In genomic region chr15:77029166-77030041, GRCh38 we compare ENCODE assay signal across 2 cellular contexts.
TF ChIP-seq lines count a peak whose summit lies in the region.

No MANE protein-coding gene starts in this region.

TF ChIP-seq in SK-N-SH treated with all-trans-retinoic acid at 6 μM for 48 hours, 23 proteins besides CTCF, POLR2A, EP300 and RAD21 (continued from another document):
- TF ChIP-seq, protein P1, sequence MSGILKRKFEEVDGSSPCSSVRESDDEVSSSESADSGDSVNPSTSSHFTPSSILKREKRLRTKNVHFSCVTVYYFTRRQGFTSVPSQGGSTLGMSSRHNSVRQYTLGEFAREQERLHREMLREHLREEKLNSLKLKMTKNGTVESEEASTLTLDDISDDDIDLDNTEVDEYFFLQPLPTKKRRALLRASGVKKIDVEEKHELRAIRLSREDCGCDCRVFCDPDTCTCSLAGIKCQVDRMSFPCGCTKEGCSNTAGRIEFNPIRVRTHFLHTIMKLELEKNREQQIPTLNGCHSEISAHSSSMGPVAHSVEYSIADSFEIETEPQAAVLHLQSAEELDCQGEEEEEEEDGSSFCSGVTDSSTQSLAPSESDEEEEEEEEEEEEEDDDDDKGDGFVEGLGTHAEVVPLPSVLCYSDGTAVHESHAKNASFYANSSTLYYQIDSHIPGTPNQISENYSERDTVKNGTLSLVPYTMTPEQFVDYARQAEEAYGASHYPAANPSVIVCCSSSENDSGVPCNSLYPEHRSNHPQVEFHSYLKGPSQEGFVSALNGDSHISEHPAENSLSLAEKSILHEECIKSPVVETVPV (CRISPR knock-in tag; IDR thresholded peaks at IDR 0.05), result no peak
- TF ChIP-seq BACH2 (CRISPR knock-in tag; IDR thresholded peaks at IDR 0.05; ENCODE audit: borderline replicate concordance) (no peak), SNAI2 (CRISPR knock-in tag; IDR thresholded peaks at IDR 0.05) (no peak), ZFP30 (CRISPR knock-in tag; IDR thresholded peaks at IDR 0.05) (no peak), ZNF565 (CRISPR knock-in tag; conservative IDR thresholded peaks at IDR 0.05; ENCODE audit: low read depth) (no peak), ISL1 (CRISPR knock-in tag; IDR thresholded peaks at IDR 0.05) (no peak), ZNF8 (CRISPR knock-in tag; IDR thresholded peaks at IDR 0.05) (no peak), ARNTL (CRISPR knock-in tag; IDR thresholded peaks at IDR 0.05; ENCODE audit: borderline replicate concordance, low read depth) (no peak), RARB (CRISPR knock-in tag; IDR thresholded peaks at IDR 0.05) (no peak)
TF ChIP-seq in SK-N-SH treated with all-trans-retinoic acid at 6 μM for 48 hours: peak in this region for 0.

TF ChIP-seq in WTC11, 78 proteins besides CTCF, POLR2A, EP300 and RAD21 (continued from another document):
- TF ChIP-seq ARID4B (CRISPR knock-in tag; IDR thresholded peaks at IDR 0.05; ENCODE audit: borderline replicate concordance), result no peak
- TF ChIP-seq NR3C1 (CRISPR knock-in tag; conservative IDR thresholded peaks at IDR 0.05; ENCODE audit: low read depth), result no peak
- TF ChIP-seq SMAD3 (CRISPR knock-in tag; IDR thresholded peaks at IDR 0.05; ENCODE audit: borderline replicate concordance), result no peak
- TF ChIP-seq RORB (CRISPR knock-in tag; IDR thresholded peaks at IDR 0.05), result no peak
- TF ChIP-seq HMGA2 (CRISPR knock-in tag; IDR thresholded peaks at IDR 0.05), result no peak
- TF ChIP-seq, protein P2, sequence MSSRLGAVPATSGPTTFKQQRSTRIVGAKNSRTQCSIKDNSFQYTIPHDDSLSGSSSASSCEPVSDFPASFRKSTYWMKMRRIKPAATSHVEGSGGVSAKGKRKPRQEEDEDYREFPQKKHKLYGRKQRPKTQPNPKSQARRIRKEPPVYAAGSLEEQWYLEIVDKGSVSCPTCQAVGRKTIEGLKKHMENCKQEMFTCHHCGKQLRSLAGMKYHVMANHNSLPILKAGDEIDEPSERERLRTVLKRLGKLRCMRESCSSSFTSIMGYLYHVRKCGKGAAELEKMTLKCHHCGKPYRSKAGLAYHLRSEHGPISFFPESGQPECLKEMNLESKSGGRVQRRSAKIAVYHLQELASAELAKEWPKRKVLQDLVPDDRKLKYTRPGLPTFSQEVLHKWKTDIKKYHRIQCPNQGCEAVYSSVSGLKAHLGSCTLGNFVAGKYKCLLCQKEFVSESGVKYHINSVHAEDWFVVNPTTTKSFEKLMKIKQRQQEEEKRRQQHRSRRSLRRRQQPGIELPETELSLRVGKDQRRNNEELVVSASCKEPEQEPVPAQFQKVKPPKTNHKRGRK (CRISPR knock-in tag; IDR thresholded peaks at IDR 0.05; ENCODE audit: borderline replicate concordance), result no peak
- TF ChIP-seq ATF1 (CRISPR knock-in tag; IDR thresholded peaks at IDR 0.05), result no peak
- TF ChIP-seq IRF1 (CRISPR knock-in tag; IDR thresholded peaks at IDR 0.05), result no peak
- TF ChIP-seq, protein P3, sequence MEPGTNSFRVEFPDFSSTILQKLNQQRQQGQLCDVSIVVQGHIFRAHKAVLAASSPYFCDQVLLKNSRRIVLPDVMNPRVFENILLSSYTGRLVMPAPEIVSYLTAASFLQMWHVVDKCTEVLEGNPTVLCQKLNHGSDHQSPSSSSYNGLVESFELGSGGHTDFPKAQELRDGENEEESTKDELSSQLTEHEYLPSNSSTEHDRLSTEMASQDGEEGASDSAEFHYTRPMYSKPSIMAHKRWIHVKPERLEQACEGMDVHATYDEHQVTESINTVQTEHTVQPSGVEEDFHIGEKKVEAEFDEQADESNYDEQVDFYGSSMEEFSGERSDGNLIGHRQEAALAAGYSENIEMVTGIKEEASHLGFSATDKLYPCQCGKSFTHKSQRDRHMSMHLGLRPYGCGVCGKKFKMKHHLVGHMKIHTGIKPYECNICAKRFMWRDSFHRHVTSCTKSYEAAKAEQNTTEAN (CRISPR knock-in tag; IDR thresholded peaks at IDR 0.05), result no peak
- TF ChIP-seq CREM (CRISPR knock-in tag; IDR thresholded peaks at IDR 0.05), result no peak
- TF ChIP-seq ZNF121 (CRISPR knock-in tag; IDR thresholded peaks at IDR 0.05), result no peak
